14 cellular contexts compared by ENCODE assay signal in genomic region chr2:3246406-3246805, GRCh38.
DNase-seq lines count a peak whose midpoint lies in the region; ATAC-seq and TF ChIP-seq lines count a peak whose summit lies in the region.
"Had no signal": no experiment of that assay in that cellular context is flagged by ENCODE, and none has a peak within 500 bp of the region (broad histone marks: within the 10 kb centered on the region; RNA-seq: fewer than 3 reads in every experiment).

No MANE protein-coding gene starts in this region.

- no peak overlapping the region for H3K4me3 ChIP-seq in prostate gland

- WGBS in prostate gland, result 74% methylated on average over 6 of the region's 6 CpGs

- TF ChIP-seq POLR2A in prostate gland (IDR thresholded peaks at IDR 0.05), result no peak

- ATAC-seq in stimulated activated memory B cell treated with anti-CD40 and anti-IgM and Interleukin-4, amounts not matched to agents 10 μg/mL and 1 μg/mL and 100 μg/mL, for 72 hours, result no peak
- ATAC-seq in left ventricle myocardium superior (no peak), GM18870 (IDR thresholded peaks at IDR 0.05; ENCODE audit: unreplicated experiment) (no peak)

- DNase-seq in activated CD8-positive, alpha-beta memory T cell treated with anti-CD3 and anti-CD28 coated beads for 24 hours, result peak; percentile 21
- DNase-seq in activated CD8-positive, alpha-beta memory T cell treated with anti-CD3 and anti-CD28 coated beads, Interleukin-2, amount 50 U/mL, for 48 hours, result no peak
- DNase-seq in islet precursor cell, result peak; percentile 6
- no peak for DNase-seq in left ventricle myocardium superior
- DNase-seq in prostate gland (ENCODE audit: low spot score), result no peak
- DNase-seq: Caco-2; CD8-positive, alpha-beta memory T cell; DND-41; GDM1; H7 had no signal

- no peak overlapping the region for H3K4me3 Mint-ChIP-seq in stimulated activated memory B cell treated with anti-CD40 and anti-IgM and Interleukin-4, amounts not matched to agents 10 μg/mL and 1 μg/mL and 100 μg/mL, for 72 hours
- H3K4me3 Mint-ChIP-seq: CD14-positive monocyte had no signal

- H3K9me3 ChIP-seq in prostate gland, result no peaks in the 10 kb centered on the region

- no peak overlapping the region for H3K27ac ChIP-seq in prostate gland
- H3K27ac ChIP-seq: 22Rv1 had no signal

- H3K36me3 ChIP-seq in prostate gland, result no peaks in the 10 kb centered on the region

- H3K27me3 ChIP-seq in prostate gland (replicated peaks; ENCODE audit: insufficient read depth), result no peaks in the 10 kb centered on the region

- H3K9me3 Mint-ChIP-seq in stimulated activated memory B cell treated with anti-CD40 and anti-IgM and Interleukin-4, amounts not matched to agents 10 μg/mL and 1 μg/mL and 100 μg/mL, for 72 hours, result peaks cover 10% of the 10 kb centered on the region

- H3K27me3 Mint-ChIP-seq in stimulated activated memory B cell treated with anti-CD40 and anti-IgM and Interleukin-4, amounts not matched to agents 10 μg/mL and 1 μg/mL and 100 μg/mL, for 72 hours, result no peaks in the 10 kb centered on the region
- H3K27me3 Mint-ChIP-seq: CD8-positive, alpha-beta memory T cell had no signal

- H3K27ac Mint-ChIP-seq in stimulated activated memory B cell treated with anti-CD40 and anti-IgM and Interleukin-4, amounts not matched to agents 10 μg/mL and 1 μg/mL and 100 μg/mL, for 72 hours, result peak overlapping the region; percentile 31

- H3K4me1 ChIP-seq in prostate gland (replicated peaks), result no peaks in the 10 kb centered on the region
- H3K4me1 ChIP-seq: Caco-2 had no signal

- peaks cover 21% of the 10 kb centered on the region for H3K4me1 Mint-ChIP-seq in stimulated activated memory B cell treated with anti-CD40 and anti-IgM and Interleukin-4, amounts not matched to agents 10 μg/mL and 1 μg/mL and 100 μg/mL, for 72 hours

- peaks cover 50% of the 10 kb centered on the region for H3K36me3 Mint-ChIP-seq in stimulated activated memory B cell treated with anti-CD40 and anti-IgM and Interleukin-4, amounts not matched to agents 10 μg/mL and 1 μg/mL and 100 μg/mL, for 72 hours

- intact Hi-C loops in left ventricle myocardium superior (cut with micrococcal nuclease), result no loop called here
- intact Hi-C loops in prostate gland (cut with DNase I), result no loop called here

- no peak for TF ChIP-seq CTCF in prostate gland (IDR thresholded peaks at IDR 0.05)

Comparison
In these comparisons a context has a peak if more than half of its experiments do, and no peak if none do; other contexts are left out.
1. DNase-seq: peak in activated CD8-positive, alpha-beta memory T cell treated with anti-CD3 and anti-CD28 coated beads for 24 hours (single experiment) and islet precursor cell (single experiment); none in activated CD8-positive, alpha-beta memory T cell treated with anti-CD3 and anti-CD28 coated beads, Interleukin-2, amount 50 U/mL, for 48 hours (single experiment), left ventricle myocardium superior (single experiment) and prostate gland (single experiment).